Comparison of ENCODE assay signal across 1 cellular context in the genomic region with DNA sequence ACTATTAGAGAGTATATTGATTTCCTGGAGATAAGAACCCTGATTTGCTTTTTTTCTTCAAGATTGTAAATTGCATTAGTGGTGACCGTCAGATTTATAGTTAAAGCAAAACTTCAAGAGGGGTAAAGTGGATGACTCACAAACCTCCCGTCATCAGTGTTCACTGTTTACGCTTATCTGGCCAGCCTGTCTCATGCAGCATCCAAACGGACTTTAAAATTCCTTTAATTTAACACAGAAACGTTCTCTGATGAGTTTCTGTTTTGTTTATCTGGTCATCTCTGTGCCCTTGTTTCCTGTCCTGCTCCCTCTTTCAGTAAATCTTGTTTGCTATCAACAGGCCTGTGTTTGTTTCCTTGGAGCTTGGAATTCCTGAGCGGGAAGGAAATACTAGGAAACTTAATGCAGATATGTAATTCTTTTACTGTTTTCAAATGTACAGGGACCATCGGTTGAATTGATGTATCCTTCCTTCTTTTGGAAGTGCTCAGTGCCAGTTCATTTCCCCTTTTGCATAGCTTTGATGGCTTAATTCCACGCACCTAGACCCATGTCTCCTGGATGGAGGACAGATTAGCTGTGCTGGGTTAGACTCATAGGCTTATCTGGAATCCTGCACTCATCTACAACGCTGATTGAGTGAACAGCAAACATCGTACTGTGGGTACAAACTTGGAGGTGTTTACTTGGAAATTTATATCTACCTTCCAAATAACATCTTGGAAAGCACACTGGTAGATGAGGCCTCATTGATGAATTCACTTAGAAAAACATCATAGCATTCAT.
TF ChIP-seq lines count a peak whose summit lies in the region.

No MANE protein-coding gene starts in this region.

TF ChIP-seq in endothelial cell of umbilical vein, 7 proteins besides CTCF, POLR2A, EP300 and RAD21:
- TF ChIP-seq EZH2 (IDR thresholded peaks at IDR 0.05; ENCODE audit: borderline replicate concordance, low read depth, low read length, severe bottlenecking) (no peak), MYC (IDR thresholded peaks at IDR 0.05; ENCODE audit: low read depth, low read length) (no peak), JUN (IDR thresholded peaks at IDR 0.05; ENCODE audit: borderline replicate concordance, insufficient read depth, insufficient read length, low read depth) (peak; percentile 54), FOS (IDR thresholded peaks at IDR 0.05; ENCODE audit: borderline replicate concordance, insufficient read depth, low read length) (peak; percentile 33), GATA2 (IDR thresholded peaks at IDR 0.05; ENCODE audit: insufficient read depth, insufficient read length, low read depth, low read length) (peak; percentile 15), POLR2AphosphoS5 (IDR thresholded peaks at IDR 0.05; ENCODE audit: insufficient read depth, low read depth, low read length) (no peak)
- TF ChIP-seq, protein P1, sequence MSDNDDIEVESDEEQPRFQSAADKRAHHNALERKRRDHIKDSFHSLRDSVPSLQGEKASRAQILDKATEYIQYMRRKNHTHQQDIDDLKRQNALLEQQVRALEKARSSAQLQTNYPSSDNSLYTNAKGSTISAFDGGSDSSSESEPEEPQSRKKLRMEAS (IDR thresholded peaks at IDR 0.05; ENCODE audit: insufficient read depth, insufficient read length), result no peak
